In the genomic region with DNA sequence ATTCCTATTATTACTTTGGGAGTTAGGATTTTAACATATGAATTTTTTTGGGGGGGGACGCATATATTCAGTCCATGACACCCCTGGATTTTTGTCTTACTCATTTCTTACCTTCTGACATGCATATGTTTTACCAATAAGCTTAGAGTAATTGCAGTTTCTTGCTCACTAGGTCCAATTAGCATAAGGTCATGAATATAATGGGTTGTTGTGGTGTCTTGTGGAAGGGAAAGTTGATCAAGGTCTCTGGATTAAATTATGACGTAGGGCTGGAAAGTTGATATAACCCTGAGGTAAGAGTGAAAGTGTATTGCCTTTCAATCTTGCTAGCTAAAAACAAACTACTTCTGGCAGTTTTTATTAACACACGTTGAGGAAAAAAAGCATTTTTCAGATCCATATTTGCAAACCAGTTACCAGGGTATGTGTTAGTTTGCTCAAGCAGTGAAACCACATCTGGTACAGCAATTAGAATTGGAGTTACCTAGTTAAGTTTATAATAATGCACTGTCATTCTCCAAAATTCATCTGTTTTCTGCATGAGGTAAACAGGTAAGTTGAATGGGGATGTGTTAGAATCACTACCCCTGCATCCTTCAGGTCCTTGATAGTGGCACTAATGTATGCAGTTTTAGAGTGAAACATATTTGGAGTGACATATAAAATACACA, we compare ENCODE assay signal across 24 cellular contexts. TPM values are rescaled to one million over a fixed set of nuclear protein-coding genes. Genes with fewer than 3 reads are reported as not detected.
DNase-seq lines count a peak whose midpoint lies in the region; ATAC-seq, FAIRE-seq and TF ChIP-seq lines count a peak whose summit lies in the region.
"Had no signal": no experiment of that assay in that cellular context is flagged by ENCODE, and none has a peak within 500 bp of the region (broad histone marks: within the 10 kb centered on the region; RNA-seq: fewer than 3 reads in every experiment).

No MANE protein-coding gene starts in this region.

- CTCF ChIA-PET in A549 (lab: Yijun Ruan, JAX) = no interaction called here
- CTCF ChIA-PET in CD4-positive, alpha-beta memory T cell (lab: Charles Lee; ENCODE audit: partially characterized antibody) = no interaction called here

- H3K4me3 Mint-ChIP-seq in CD4-positive, alpha-beta memory T cell = peak overlapping the region in 4 of 8 donors; percentile 18 to 39 (median 26)
- no peak overlapping the region for H3K4me3 Mint-ChIP-seq in activated T-helper 17 cell treated with anti-CD3 and anti-CD28 coated beads, Interleukin-2, amount 50 U/mL, for 72 hours
- H3K4me3 Mint-ChIP-seq in naive thymus-derived CD8-positive, alpha-beta T cell = no peak overlapping the region
- H3K4me3 Mint-ChIP-seq: neural crest cell had no signal

- ATAC-seq in A549 = no peak
- peak; percentile 69 for ATAC-seq in activated T-helper 17 cell treated with anti-CD3 and anti-CD28 coated beads, Interleukin-2, amount 50 U/mL, for 72 hours (replicated peaks)
- ATAC-seq in naive thymus-derived CD8-positive, alpha-beta T cell = no peak
- ATAC-seq in HG03139 (IDR thresholded peaks at IDR 0.05; ENCODE audit: unreplicated experiment) = no peak
- ATAC-seq in left lung = no peak
- ATAC-seq: K562, left ventricle myocardium superior, SK-N-SH treated with all-trans-retinoic acid at 6 μM for 48 hours had no signal

- DNase-seq in A549 (ENCODE audit: low read depth in 1 of 2, low spot score in 1 of 2) (no peak), nucleus accumbens (lab: John Stamatoyannopoulos, UW) (no peak), left lung (no peak)
- DNase-seq in CD4-positive, alpha-beta memory T cell = no peak
- DNase-seq in naive thymus-derived CD8-positive, alpha-beta T cell = no peak
- DNase-seq: activated CD4-positive, CD25-positive, alpha-beta regulatory T cell treated with anti-CD3 and anti-CD28 coated beads, Interleukin-2, amount 50 U/mL, for 72 hours; activated effector memory CD4-positive, alpha-beta T cell treated with anti-CD3 and anti-CD28 coated beads, Interleukin-2, amount 50 U/mL, for 16 hours; central memory CD4-positive, alpha-beta T cell; DMS53; GF-D8; left ventricle myocardium superior; midbrain; MM.1S; NCI-H1436; NCI-H510A treated with DMSO at 0.1 percent for 48 hours; posterior cingulate gyrus; stimulated activated CD8-positive, alpha-beta memory T cell treated with anti-CD3 and anti-CD28 coated beads, Interleukin-4, amount 100 ng/mL, for 48 hours had no signal

- no peak for TF ChIP-seq POLR2A in A549 (IDR thresholded peaks at IDR 0.05; ENCODE audit: low read length)

- H3K9me3 ChIP-seq in A549 (no peaks in the 10 kb centered on the region), left lung (no peaks in the 10 kb centered on the region)
- no peaks in the 10 kb centered on the region for H3K9me3 ChIP-seq in CD4-positive, alpha-beta memory T cell (ENCODE audit: control insufficient read depth in 1 of 2, low read length in 2 of 2)

- H3K36me3 Mint-ChIP-seq in CD4-positive, alpha-beta memory T cell = peaks cover 4 to 17% of the 10 kb centered on the region in 2 donors
- H3K36me3 Mint-ChIP-seq in activated T-helper 17 cell treated with anti-CD3 and anti-CD28 coated beads, Interleukin-2, amount 50 U/mL, for 72 hours (ENCODE audit: low read depth) = peaks cover 7% of the 10 kb centered on the region
- H3K36me3 Mint-ChIP-seq in naive thymus-derived CD8-positive, alpha-beta T cell = peaks cover 5 to 23% (median 14%) of the 10 kb centered on the region in 3 donors

- H3K4me2 ChIP-seq in A549 = no peak overlapping the region

- H3K4me1 Mint-ChIP-seq in CD4-positive, alpha-beta memory T cell = peaks cover 58 to 84% (median 70%) of the 10 kb centered on the region in 4 donors
- peaks cover 42% of the 10 kb centered on the region for H3K4me1 Mint-ChIP-seq in activated T-helper 17 cell treated with anti-CD3 and anti-CD28 coated beads, Interleukin-2, amount 50 U/mL, for 72 hours
- peaks cover 19 to 82% (median 71%) of the 10 kb centered on the region in 4 donors for H3K4me1 Mint-ChIP-seq in naive thymus-derived CD8-positive, alpha-beta T cell

- H3K27me3 Mint-ChIP-seq in CD4-positive, alpha-beta memory T cell = no peaks in the 10 kb centered on the region
- no peaks in the 10 kb centered on the region for H3K27me3 Mint-ChIP-seq in activated T-helper 17 cell treated with anti-CD3 and anti-CD28 coated beads, Interleukin-2, amount 50 U/mL, for 72 hours
- H3K27me3 Mint-ChIP-seq in naive thymus-derived CD8-positive, alpha-beta T cell = no peaks in the 10 kb centered on the region

- H3K4me1 ChIP-seq in A549 = no peaks in the 10 kb centered on the region
- H3K4me1 ChIP-seq in CD4-positive, alpha-beta memory T cell (ENCODE audit: insufficient read depth, low read length) = peaks cover 46% of the 10 kb centered on the region
- H3K4me1 ChIP-seq in left lung = no peaks in the 10 kb centered on the region

- no peaks in the 10 kb centered on the region for H3K27me3 ChIP-seq in CD4-positive, alpha-beta memory T cell (ENCODE audit: insufficient read depth, low read length)
- H3K27me3 ChIP-seq in left lung = no peaks in the 10 kb centered on the region

- H3K27ac ChIP-seq in A549 = no peak overlapping the region
- H3K27ac ChIP-seq in CD4-positive, alpha-beta memory T cell (ENCODE audit: low read depth, low read length) = no peak overlapping the region
- no peak overlapping the region for H3K27ac ChIP-seq in left lung

- H3K9me3 Mint-ChIP-seq in CD4-positive, alpha-beta memory T cell = peaks cover 0 to 4% (median 0%) of the 10 kb centered on the region in 8 donors
- H3K9me3 Mint-ChIP-seq in activated T-helper 17 cell treated with anti-CD3 and anti-CD28 coated beads, Interleukin-2, amount 50 U/mL, for 72 hours = no peaks in the 10 kb centered on the region
- peaks cover 0 to 4% (median 0%) of the 10 kb centered on the region in 9 donors for H3K9me3 Mint-ChIP-seq in naive thymus-derived CD8-positive, alpha-beta T cell

- H3K4me3 ChIP-seq in A549 (no peak overlapping the region), left lung (no peak overlapping the region)
- H3K4me3 ChIP-seq in CD4-positive, alpha-beta memory T cell (ENCODE audit: low read length in 2 of 2) = no peak overlapping the region
- H3K4me3 ChIP-seq: K562 had no signal

- POLR2A ChIA-PET in A549 (lab: Yijun Ruan, JAX) = no interaction called here
- POLR2A ChIA-PET in CD4-positive, alpha-beta memory T cell (lab: Charles Lee; ENCODE audit: partially characterized antibody) = interaction anchor here (1.1 to 3.2 kb wide), 2 partner anchors 31 to 35 kb away, joined by 4 to 15 read pairs; a partner anchor contains a TSS
- POLR2A ChIA-PET in naive thymus-derived CD8-positive, alpha-beta T cell (lab: Charles Lee) = interaction anchor here (3.5 kb wide), 1 partner anchor 31 kb away, joined by 16 read pairs; a partner anchor contains a TSS

- no peak for TF ChIP-seq CTCF in A549 (IDR thresholded peaks at IDR 0.05)
- TF ChIP-seq CTCF in left lung (IDR thresholded peaks at IDR 0.05) = no peak

- intact Hi-C loops in CD4-positive, alpha-beta memory T cell (cut with micrococcal nuclease) = no loop called here
- intact Hi-C loops in left lung (cut with DNase I) = no loop called here

- no peak for TF ChIP-seq EP300 in A549 (IDR thresholded peaks at IDR 0.05)

- H3K27ac Mint-ChIP-seq in CD4-positive, alpha-beta memory T cell = peak overlapping the region; percentile 36 to 92 (median 58)
- H3K27ac Mint-ChIP-seq in activated T-helper 17 cell treated with anti-CD3 and anti-CD28 coated beads, Interleukin-2, amount 50 U/mL, for 72 hours = peak overlapping the region; percentile 63
- H3K27ac Mint-ChIP-seq in naive thymus-derived CD8-positive, alpha-beta T cell = peak overlapping the region in 9 of 10 donors; percentile 6 to 83 (median 65)

- peak; percentile 28 for FAIRE-seq in A549 (lab: Jason Lieb, UNC)
- FAIRE-seq: astrocyte, K562, urothelium cell line had no signal

- WGBS in A549 (ENCODE audit: missing lambda C conversion rate) = 87% methylated on average over 3 of the region's 3 CpGs

- TF ChIP-seq RAD21 in A549 (conservative IDR thresholded peaks at IDR 0.05 in 1 of 2, IDR thresholded peaks at IDR 0.05 in 1 of 2) = no peak

- H3K36me3 ChIP-seq in CD4-positive, alpha-beta memory T cell (ENCODE audit: insufficient read depth, low read length) = no peaks in the 10 kb centered on the region
- H3K36me3 ChIP-seq in left lung = no peaks in the 10 kb centered on the region

TF ChIP-seq in A549, 52 proteins besides CTCF, POLR2A, EP300 and RAD21 (continues in another document):
- TF ChIP-seq, protein P1, sequence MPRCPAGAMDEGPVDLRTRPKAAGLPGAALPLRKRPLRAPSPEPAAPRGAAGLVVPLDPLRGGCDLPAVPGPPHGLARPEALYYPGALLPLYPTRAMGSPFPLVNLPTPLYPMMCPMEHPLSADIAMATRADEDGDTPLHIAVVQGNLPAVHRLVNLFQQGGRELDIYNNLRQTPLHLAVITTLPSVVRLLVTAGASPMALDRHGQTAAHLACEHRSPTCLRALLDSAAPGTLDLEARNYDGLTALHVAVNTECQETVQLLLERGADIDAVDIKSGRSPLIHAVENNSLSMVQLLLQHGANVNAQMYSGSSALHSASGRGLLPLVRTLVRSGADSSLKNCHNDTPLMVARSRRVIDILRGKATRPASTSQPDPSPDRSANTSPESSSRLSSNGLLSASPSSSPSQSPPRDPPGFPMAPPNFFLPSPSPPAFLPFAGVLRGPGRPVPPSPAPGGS (IDR thresholded peaks at IDR 0.05) = no peak
- no peak for TF ChIP-seq EHMT2 (IDR thresholded peaks at IDR 0.05; ENCODE audit: low read depth)
- no peak for TF ChIP-seq HDAC2 (IDR thresholded peaks at IDR 0.05)
- no peak for TF ChIP-seq NFE2L2 (conservative IDR thresholded peaks at IDR 0.05; ENCODE audit: low read length)
- TF ChIP-seq, protein P2, sequence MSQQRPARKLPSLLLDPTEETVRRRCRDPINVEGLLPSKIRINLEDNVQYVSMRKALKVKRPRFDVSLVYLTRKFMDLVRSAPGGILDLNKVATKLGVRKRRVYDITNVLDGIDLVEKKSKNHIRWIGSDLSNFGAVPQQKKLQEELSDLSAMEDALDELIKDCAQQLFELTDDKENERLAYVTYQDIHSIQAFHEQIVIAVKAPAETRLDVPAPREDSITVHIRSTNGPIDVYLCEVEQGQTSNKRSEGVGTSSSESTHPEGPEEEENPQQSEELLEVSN (IDR thresholded peaks at IDR 0.05; ENCODE audit: borderline replicate concordance, low read depth) = no peak
- TF ChIP-seq HOXB13 (CRISPR knock-in tag; IDR thresholded peaks at IDR 0.05; ENCODE audit: low read depth) = no peak

RNA-seq across cellular contexts. Expression of a gene that starts 32.0 kb away (rescaled TPM):
- polyA plus RNA-seq in A549 (2011; rRNA removed) = 17.9 and 20.6 TPM in 2 replicates
- polyA plus RNA-seq in A549 (2012; cell fraction: cytosol; rRNA removed) = 11.6 and 12.2 TPM in 2 replicates
- 19.3 and 21.1 TPM in 2 replicates for polyA plus RNA-seq in A549 (2012; cell fraction: nucleus; rRNA removed)
- 13.6 to 15.2 TPM (median 14.1 TPM) in 3 replicates for polyA plus RNA-seq in A549 (2017; fragmentation: RNase III; extraction: RNeasy Plus Mini Kit Qiagen cat#74134 plus additional on column Dnase treatment)
- 12.7 and 16.3 TPM in 2 replicates for polyA minus RNA-seq in A549 (2011; rRNA and poly(A)+ RNA removed)
- 10 to 100 TPM; 84.6 to 91.7 TPM for total RNA-seq in CD4-positive, alpha-beta memory T cell
- 10 to 100 TPM; 23.8 to 40.7 TPM for polyA plus RNA-seq in CD4-positive, alpha-beta memory T cell
- total RNA-seq in activated T-helper 17 cell treated with anti-CD3 and anti-CD28 coated beads, Interleukin-2, amount 50 U/mL, for 72 hours = 10 to 100 TPM; 38.4 to 39.6 TPM
- total RNA-seq in naive thymus-derived CD8-positive, alpha-beta T cell = 100 to 1,000 TPM; 105 TPM
- 10 to 100 TPM; 22.2 to 35.4 (median 33.0) TPM for polyA plus RNA-seq in naive thymus-derived CD8-positive, alpha-beta T cell
- 10 to 100 TPM; 29.1 to 37.6 TPM for total RNA-seq in left lung
